18 cellular contexts compared by ENCODE assay signal in genomic region chr10:43196981-43197833, GRCh38. TPM values are rescaled to one million over a fixed set of nuclear protein-coding genes. Genes with fewer than 3 reads are reported as not detected.
DNase-seq lines count a peak whose midpoint lies in the region; ATAC-seq, FAIRE-seq and TF ChIP-seq lines count a peak whose summit lies in the region.
"Had no signal": no experiment of that assay in that cellular context is flagged by ENCODE, and none has a peak within 500 bp of the region (broad histone marks: within the 10 kb centered on the region; RNA-seq: fewer than 3 reads in every experiment).

No MANE protein-coding gene starts in this region.

- WGBS in stomach, 5 donors, result 92 to 95% (median 92%) methylated on average over 16 to 20 of the region's 20 CpGs
- 97% methylated on average over 15 to 19 of the region's 20 CpGs for WGBS in lower leg skin, 2 donors

- intact Hi-C loops in HCT116 (cut with micrococcal nuclease) (no loop called here), kidney (cut with DNase I) (no loop called here), stomach (cut with DNase I; ENCODE audit: low total_unique reads) (no loop called here), lower leg skin (cut with DNase I; ENCODE audit: low total_unique reads) (no loop called here)

- no peak for ATAC-seq in HCT116
- ATAC-seq: activated CD4-positive, alpha-beta T cell treated with anti-CD3 and anti-CD28 coated beads for 36 hours; left lung; psoas muscle; stimulated activated naive B cell treated with anti-CD40 and anti-IgM and Interleukin-4, amounts not matched to agents 10 μg/mL and 1 μg/mL and 100 μg/mL, for 72 hours had no signal

- POLR2A ChIA-PET in HCT116 (lab: Charles Lee), result no interaction called here

- no peak overlapping the region for H3K4me2 ChIP-seq in HCT116 (ENCODE audit: low read length)

- peaks cover 3% of the 10 kb centered on the region for H3K4me1 Mint-ChIP-seq in activated T-cell treated with anti-CD3 and anti-CD28 coated beads, Interleukin-2, amount 50 U/mL, for 24 hours (ENCODE audit: low read depth)

- H3K27me3 ChIP-seq in HCT116 (ENCODE audit: insufficient read depth, low read length) (no peaks in the 10 kb centered on the region), stomach (peaks cover 0 to 9% (median 0%) of the 10 kb centered on the region in 3 donors)
- H3K27me3 ChIP-seq: left lung had no signal

- peaks cover 5 to 6% of the 10 kb centered on the region in 2 experiments; a peak in 2 of 4 replicates for H3K4me1 ChIP-seq in HCT116 (ENCODE audit: control insufficient read depth in 1 of 2, insufficient read depth in 2 of 2, low read length in 2 of 2)
- peaks cover 1 to 5% of the 10 kb centered on the region in 2 donors for H3K4me1 ChIP-seq in kidney (ENCODE audit: control insufficient read depth in 1 of 2, insufficient read depth in 1 of 2, low read depth in 1 of 2, low read length in 2 of 2)
- H3K4me1 ChIP-seq in stomach, result peaks cover 3 to 17% (median 7%) of the 10 kb centered on the region in 4 donors
- H3K4me1 ChIP-seq: psoas muscle had no signal

- no peak for FAIRE-seq in kidney (lab: Jason Lieb, UNC)

- TF ChIP-seq POLR2A in HCT116 (IDR thresholded peaks at IDR 0.05; ENCODE audit: borderline replicate concordance, extremely low read depth, insufficient read depth, insufficient read length) (no peak), stomach (IDR thresholded peaks at IDR 0.05) (no peak), lower leg skin (IDR thresholded peaks at IDR 0.05) (no peak)

- no peak overlapping the region for H3K4me3 ChIP-seq in HCT116 (replicated peaks in 1 of 2; ENCODE audit: low read depth in 1 of 2, low read length in 2 of 2)
- no peak overlapping the region for H3K4me3 ChIP-seq in kidney (ENCODE audit: low read length in 2 of 2)
- no peak overlapping the region for H3K4me3 ChIP-seq in stomach
- no peak overlapping the region for H3K4me3 ChIP-seq in lower leg skin (ENCODE audit: low read depth, poor library complexity, severe bottlenecking)
- H3K4me3 ChIP-seq: left lung, psoas muscle had no signal

- no peaks in the 10 kb centered on the region for H3K9me2 ChIP-seq in HCT116 (ENCODE audit: insufficient read depth)

- H3K9me3 ChIP-seq in HCT116 (ENCODE audit: control insufficient read depth in 1 of 2, insufficient read depth in 1 of 2, low read depth in 1 of 2, low read length in 2 of 2) (no peaks in the 10 kb centered on the region), kidney (ENCODE audit: control insufficient read depth in 1 of 2, low read length in 2 of 2) (no peaks in the 10 kb centered on the region), stomach (no peaks in the 10 kb centered on the region)
- H3K9me3 ChIP-seq: left lung, psoas muscle had no signal

- BruUV-seq in HCT116 (replicated peaks; lab: Mats Ljungman, UMichigan), result no TSS peak

- H3K36me3 Mint-ChIP-seq in activated T-cell treated with anti-CD3 and anti-CD28 coated beads, Interleukin-2, amount 50 U/mL, for 24 hours (ENCODE audit: low read depth), result no peaks in the 10 kb centered on the region

- no peak overlapping the region for H2AFZ ChIP-seq in HCT116 (ENCODE audit: low read depth, low read length, poor library complexity, severe bottlenecking)

- H3K79me2 ChIP-seq in HCT116 (ENCODE audit: insufficient read depth, low read length), result no peaks in the 10 kb centered on the region

- no peak overlapping the region for H3K4me3 Mint-ChIP-seq in activated T-cell treated with anti-CD3 and anti-CD28 coated beads, Interleukin-2, amount 50 U/mL, for 24 hours
- H3K4me3 Mint-ChIP-seq: activated CD4-positive, alpha-beta T cell treated with anti-CD3 and anti-CD28 coated beads for 36 hours; CD4-positive, alpha-beta memory T cell; stimulated activated naive B cell treated with anti-CD40 and anti-IgM and Interleukin-4, amounts not matched to agents 10 μg/mL and 1 μg/mL and 100 μg/mL, for 72 hours had no signal

- H3K27ac Mint-ChIP-seq in activated T-cell treated with anti-CD3 and anti-CD28 coated beads, Interleukin-2, amount 50 U/mL, for 24 hours, result peak overlapping the region; percentile 57
- H3K27ac Mint-ChIP-seq: activated CD4-positive, alpha-beta T cell treated with anti-CD3 and anti-CD28 coated beads for 36 hours; stimulated activated naive B cell treated with anti-CD40 and anti-IgM and Interleukin-4, amounts not matched to agents 10 μg/mL and 1 μg/mL and 100 μg/mL, for 72 hours had no signal

- H3K9me3 Mint-ChIP-seq in activated T-cell treated with anti-CD3 and anti-CD28 coated beads, Interleukin-2, amount 50 U/mL, for 24 hours, result no peaks in the 10 kb centered on the region
- H3K9me3 Mint-ChIP-seq: stimulated activated naive B cell treated with anti-CD40 and anti-IgM and Interleukin-4, amounts not matched to agents 10 μg/mL and 1 μg/mL and 100 μg/mL, for 72 hours had no signal

- no peaks in the 10 kb centered on the region for H3K27me3 Mint-ChIP-seq in activated T-cell treated with anti-CD3 and anti-CD28 coated beads, Interleukin-2, amount 50 U/mL, for 24 hours
- H3K27me3 Mint-ChIP-seq: activated CD4-positive, alpha-beta T cell treated with anti-CD3 and anti-CD28 coated beads for 36 hours; CD4-positive, alpha-beta memory T cell; stimulated activated naive B cell treated with anti-CD40 and anti-IgM and Interleukin-4, amounts not matched to agents 10 μg/mL and 1 μg/mL and 100 μg/mL, for 72 hours had no signal

- peak; percentile 46; the same call in 1 of the 2 replicates for TF ChIP-seq RAD21 in HCT116 (IDR thresholded peaks at IDR 0.05; ENCODE audit: low read depth)

- no peaks in the 10 kb centered on the region for H4K20me1 ChIP-seq in HCT116 (ENCODE audit: insufficient read depth)

- DNase-seq in activated T-cell treated with anti-CD3 and anti-CD28 coated beads, Interleukin-2, amount 50 U/mL, for 24 hours, result peak; percentile 26
- no peak for DNase-seq in activated T-cell treated with anti-CD3 and anti-CD28 coated beads, Interleukin-2, amount 50 U/mL, for 48 hours
- DNase-seq in HCT116 (ENCODE audit: low read depth, low spot score) (no peak), kidney (peak; percentile 63), stomach (peak; percentile 24), lower leg skin (ENCODE audit: low spot score in 2 of 2) (no peak), NCI-H1105 treated with DMSO at 0.1 percent for 48 hours (lab: John Stamatoyannopoulos, UW) (no peak)
- no peak for DNase-seq in activated naive CD4-positive, alpha-beta T cell treated with anti-CD3 and anti-CD28 coated beads, Interleukin-2, amount 50 U/mL, for 16 hours
- DNase-seq: amniotic stem cell; CD4-positive, alpha-beta memory T cell; cerebellar nuclear complex; DMS79 treated with DMSO at 0.1 percent for 48 hours; NCI-H2227 treated with DMSO at 0.1 percent for 48 hours; stimulated activated naive B cell treated with anti-CD40 and anti-IgM and Interleukin-4, amounts not matched to agents 10 μg/mL and 1 μg/mL and 100 μg/mL, for 72 hours; T1000 had no signal

- TF ChIP-seq CTCF in HCT116 (IDR thresholded peaks at IDR 0.05 in 2 of 3, conservative IDR thresholded peaks at IDR 0.05 in 1 of 3; ENCODE audit: borderline replicate concordance in 1 of 3, insufficient read depth in 1 of 3, low read depth in 2 of 3, low read length in 2 of 3) (peak in 2 of 3 experiments; percentile 8 to 26; a peak in 1 of 6 replicates), kidney (IDR thresholded peaks at IDR 0.05; ENCODE audit: borderline replicate concordance, extremely low read depth, insufficient read depth) (no peak), stomach (IDR thresholded peaks at IDR 0.05) (no peak), lower leg skin (IDR thresholded peaks at IDR 0.05) (no peak)

- CTCF ChIA-PET in HCT116 (lab: Charles Lee), result no interaction called here

- peaks cover 21 to 22% of the 10 kb centered on the region in 2 experiments; a peak in 3 of 4 replicates for H3K36me3 ChIP-seq in HCT116 (ENCODE audit: control insufficient read depth in 1 of 2, insufficient read depth in 2 of 2, low read length in 2 of 2)
- H3K36me3 ChIP-seq in kidney (ENCODE audit: control insufficient read depth in 1 of 2, insufficient read depth in 2 of 2, low read length in 2 of 2), result no peaks in the 10 kb centered on the region
- peaks cover 0 to 9% (median 3%) of the 10 kb centered on the region in 4 donors for H3K36me3 ChIP-seq in stomach

- H3K9ac ChIP-seq in HCT116 (ENCODE audit: low read length) (no peak overlapping the region), kidney (ENCODE audit: low read length in 2 of 2) (no peak overlapping the region)

- no peak overlapping the region for H3K27ac ChIP-seq in HCT116 (ENCODE audit: low read depth, low read length)
- no peak overlapping the region for H3K27ac ChIP-seq in kidney (ENCODE audit: low read depth in 2 of 2, low read length in 2 of 2)
- no peak overlapping the region for H3K27ac ChIP-seq in stomach
- H3K27ac ChIP-seq: left lung, psoas muscle had no signal

- TF ChIP-seq EP300 in stomach (IDR thresholded peaks at IDR 0.05), result no peak

- RAD21 ChIA-PET in HCT116 (lab: Charles Lee; ENCODE audit: low non-redundant PET in 1 of 2, low total read pairs in 2 of 2, uncharacterized antibody in 2 of 2, unreplicated experiment in 2 of 2), result no interaction called here

TF ChIP-seq in HCT116, 20 proteins besides CTCF, POLR2A, EP300 and RAD21:
- no peak for TF ChIP-seq FOSL1 (IDR thresholded peaks at IDR 0.05; ENCODE audit: low read depth)
- no peak for TF ChIP-seq EZH2 (IDR thresholded peaks at IDR 0.05)
- no peak for TF ChIP-seq SP1 (IDR thresholded peaks at IDR 0.05; ENCODE audit: low read depth)
- TF ChIP-seq SRF (IDR thresholded peaks at IDR 0.05; ENCODE audit: low read depth), result no peak
- TF ChIP-seq EZH2phosphoT487 (IDR thresholded peaks at IDR 0.05; ENCODE audit: borderline replicate concordance), result no peak
- TF ChIP-seq CBX3 (IDR thresholded peaks at IDR 0.05; ENCODE audit: low read depth), result no peak
- TF ChIP-seq ZNF274 (IDR thresholded peaks at IDR 0.05; ENCODE audit: low read depth, low read length), result no peak
- no peak for TF ChIP-seq CEBPB (IDR thresholded peaks at IDR 0.05; ENCODE audit: low read depth)
- no peak for TF ChIP-seq SIN3A (IDR thresholded peaks at IDR 0.05; ENCODE audit: low read depth)
- no peak for TF ChIP-seq JUND (IDR thresholded peaks at IDR 0.05)

RNA-seq across cellular contexts. Expression of gene CSGALNACT2, which starts 59.0 kb away (rescaled TPM):
- 9.9 TPM for total RNA-seq in HCT116 (2021; ENCODE audit: unreplicated experiment)
- 3.7 and 5.1 TPM in 2 replicates for polyA plus RNA-seq in HCT116 (2012)
- total RNA-seq in kidney, result 20.0 TPM
- polyA plus RNA-seq in kidney (ENCODE audit: insufficient read depth, low read depth, low replicate concordance), result 4.8 TPM
- total RNA-seq in stomach, result 10 to 100 TPM in 2 of 5 donors, 1 to 10 TPM in 3; 2.0 to 30.1 (median 8.9) TPM
- 10 to 100 TPM in 1 of 3 donors, 1 to 10 TPM in 2; 4.1 to 10.7 (median 6.7) TPM for polyA plus RNA-seq in stomach
- total RNA-seq in lower leg skin, result 10 to 100 TPM; 12.9 to 16.7 (median 15.4) TPM

Comparison
In these comparisons a context has a peak if more than half of its experiments do, and no peak if none do; other contexts are left out.
1. DNase-seq: peak in activated T-cell treated with anti-CD3 and anti-CD28 coated beads, Interleukin-2, amount 50 U/mL, for 24 hours (single experiment), kidney (single experiment) and stomach (single experiment); none in activated T-cell treated with anti-CD3 and anti-CD28 coated beads, Interleukin-2, amount 50 U/mL, for 48 hours (0 of 2), HCT116 (single experiment), activated naive CD4-positive, alpha-beta T cell treated with anti-CD3 and anti-CD28 coated beads, Interleukin-2, amount 50 U/mL, for 16 hours (single experiment), lower leg skin (0 of 2) and NCI-H1105 treated with DMSO at 0.1 percent for 48 hours (single experiment).
2. CTCF ChIP-seq: peak in HCT116 (2 of 3); none in kidney (single experiment), stomach (0 of 7) and lower leg skin (0 of 3).